25 cellular contexts compared by ENCODE assay signal in genomic region chr11:79274636-79275315, GRCh38.
DNase-seq lines count a peak whose midpoint lies in the region; ATAC-seq, FAIRE-seq and TF ChIP-seq lines count a peak whose summit lies in the region.
"Had no signal": no experiment of that assay in that cellular context is flagged by ENCODE, and none has a peak within 500 bp of the region (broad histone marks: within the 10 kb centered on the region; RNA-seq: fewer than 3 reads in every experiment).

No MANE protein-coding gene starts in this region.

- H3K9me2 ChIP-seq in hepatocyte (replicated peaks; ENCODE audit: insufficient read depth) = no peaks in the 10 kb centered on the region

- CTCF ChIA-PET in MCF 10A (lab: Yijun Ruan, JAX) = no interaction called here
- CTCF ChIA-PET in activated CD8-positive, alpha-beta memory T cell treated with anti-CD3 and anti-CD28 coated beads, Interleukin-2, amount 10 ng/mL, durations not matched to agents 7 days and 5 days (lab: Charles Lee) = no interaction called here

- H3K27me3 ChIP-seq in hepatocyte = no peaks in the 10 kb centered on the region
- H3K27me3 ChIP-seq: suprapubic skin, uterus had no signal

- H3K27ac Mint-ChIP-seq in MCF 10A (ENCODE audit: low read depth, unreplicated experiment) (no peak overlapping the region), nephron progenitor cell (no peak overlapping the region)
- no peak overlapping the region for H3K27ac Mint-ChIP-seq in activated CD8-positive, alpha-beta memory T cell treated with anti-CD3 and anti-CD28 coated beads, Interleukin-2, amount 10 ng/mL, durations not matched to agents 7 days and 5 days
- H3K27ac Mint-ChIP-seq: activated CD4-positive, alpha-beta memory T cell treated with anti-CD3 and anti-CD28 coated beads, Interleukin-2, amount 10 ng/mL, durations not matched to agents 7 days and 5 days; endodermal cell had no signal

- no peak for TF ChIP-seq CTCF in hepatocyte (IDR thresholded peaks at IDR 0.05; ENCODE audit: poor library complexity)
- no peak for TF ChIP-seq CTCF in MCF 10A (IDR thresholded peaks at IDR 0.05; ENCODE audit: unreplicated experiment)
- TF ChIP-seq CTCF in nephron progenitor cell (IDR thresholded peaks at IDR 0.05) = no peak

- H2AFZ ChIP-seq in hepatocyte = no peak overlapping the region

- intact Hi-C loops in Right ventricle myocardium inferior (cut with DNase I) = no loop called here
- intact Hi-C loops in left cardiac atrium (cut with DNase I) = no loop called here
- intact Hi-C loops in MCF 10A (cut with micrococcal nuclease) = no loop called here

- no TSS peak for BruUV-seq in MCF 10A (replicated peaks; lab: Mats Ljungman, UMichigan)

- POLR2A ChIA-PET in MCF 10A (lab: Yijun Ruan, JAX) = no interaction called here

- FAIRE-seq in urothelium cell line (lab: Jason Lieb, UNC) = peak; percentile 93
- FAIRE-seq: colon, GM12878 had no signal

- peaks cover 9% of the 10 kb centered on the region for H3K4me1 ChIP-seq in hepatocyte (ENCODE audit: insufficient read depth)
- H3K4me1 ChIP-seq: uterus had no signal

- H3K27me3 Mint-ChIP-seq in MCF 10A (ENCODE audit: insufficient read depth, unreplicated experiment) (no peaks in the 10 kb centered on the region), nephron progenitor cell (ENCODE audit: low read depth, poor library complexity) (peaks cover 3% of the 10 kb centered on the region)
- H3K27me3 Mint-ChIP-seq in activated CD8-positive, alpha-beta memory T cell treated with anti-CD3 and anti-CD28 coated beads, Interleukin-2, amount 10 ng/mL, durations not matched to agents 7 days and 5 days = no peaks in the 10 kb centered on the region
- H3K27me3 Mint-ChIP-seq: activated CD4-positive, alpha-beta memory T cell treated with anti-CD3 and anti-CD28 coated beads, Interleukin-2, amount 10 ng/mL, durations not matched to agents 7 days and 5 days had no signal

- H3K36me3 ChIP-seq in hepatocyte (replicated peaks; ENCODE audit: insufficient read depth, low read depth) = no peaks in the 10 kb centered on the region
- H3K36me3 ChIP-seq: suprapubic skin, uterus had no signal

- ATAC-seq in Right ventricle myocardium inferior (peak; percentile 37), left cardiac atrium (no peak)
- ATAC-seq in activated CD8-positive, alpha-beta memory T cell treated with anti-CD3 and anti-CD28 coated beads, Interleukin-2, amount 10 ng/mL, durations not matched to agents 7 days and 5 days = no peak
- ATAC-seq: GM12878 had no signal

- no peak overlapping the region for H3K4me3 ChIP-seq in hepatocyte
- H3K4me3 ChIP-seq: GM12878, suprapubic skin, uterus had no signal

- H3K79me2 ChIP-seq in hepatocyte = no peaks in the 10 kb centered on the region

- no peaks in the 10 kb centered on the region for H4K20me1 ChIP-seq in hepatocyte (ENCODE audit: insufficient read depth, poor library complexity, severe bottlenecking)

- H3K4me3 Mint-ChIP-seq in MCF 10A (ENCODE audit: unreplicated experiment) (no peak overlapping the region), nephron progenitor cell (no peak overlapping the region)
- H3K4me3 Mint-ChIP-seq in activated CD8-positive, alpha-beta memory T cell treated with anti-CD3 and anti-CD28 coated beads, Interleukin-2, amount 10 ng/mL, durations not matched to agents 7 days and 5 days = no peak overlapping the region
- H3K4me3 Mint-ChIP-seq: activated CD4-positive, alpha-beta memory T cell treated with anti-CD3 and anti-CD28 coated beads, Interleukin-2, amount 10 ng/mL, durations not matched to agents 7 days and 5 days; endodermal cell had no signal

- 43% methylated on average over 8 of the region's 8 CpGs for WGBS in hepatocyte (ENCODE audit: low lambda C conversion rate, missing lambda C conversion rate)

- H3K36me3 Mint-ChIP-seq in MCF 10A (ENCODE audit: insufficient read depth, unreplicated experiment) = no peaks in the 10 kb centered on the region
- H3K36me3 Mint-ChIP-seq in activated CD8-positive, alpha-beta memory T cell treated with anti-CD3 and anti-CD28 coated beads, Interleukin-2, amount 10 ng/mL, durations not matched to agents 7 days and 5 days = no peaks in the 10 kb centered on the region
- peaks cover 5% of the 10 kb centered on the region for H3K36me3 Mint-ChIP-seq in nephron progenitor cell (ENCODE audit: low read depth)

- no peaks in the 10 kb centered on the region for H3K9me3 ChIP-seq in hepatocyte (ENCODE audit: low read depth)
- H3K9me3 ChIP-seq: suprapubic skin, uterus had no signal

- no peak overlapping the region for H3K4me2 ChIP-seq in hepatocyte
- H3K4me2 ChIP-seq: KMS-11 had no signal

- H3K27ac ChIP-seq in hepatocyte = peak overlapping the region; percentile 27
- H3K27ac ChIP-seq: 22Rv1, C4-2B, KMS-11, suprapubic skin, uterus had no signal

- DNase-seq in Right ventricle myocardium inferior (ENCODE audit: missing footprints) (no peak), left cardiac atrium (no peak), astrocyte of the hippocampus (ENCODE audit: low read depth, low spot score) (peak; percentile 81), hepatocyte (ENCODE audit: low spot score) (no peak), urothelium cell line (ENCODE audit: low spot score) (no peak), MCF 10A (ENCODE audit: unreplicated experiment) (no peak), nephron progenitor cell (no peak)
- no peak for DNase-seq in activated CD8-positive, alpha-beta memory T cell treated with anti-CD3 and anti-CD28 coated beads, Interleukin-2, amount 10 ng/mL, durations not matched to agents 7 days and 5 days
- DNase-seq: activated CD4-positive, alpha-beta memory T cell treated with anti-CD3 and anti-CD28 coated beads, Interleukin-2, amount 10 ng/mL, durations not matched to agents 7 days and 5 days; activated T-cell treated with anti-CD3 and anti-CD28 coated beads, Interleukin-2, amount 50 U/mL, for 1 hour; anterior cingulate cortex; endodermal cell; H7; NCI-H1048; NCI-H2081; NCI-H510A treated with DMSO at 0.1 percent for 48 hours; RPMI8226; stimulated activated CD4-positive, alpha-beta T cell treated with anti-CD3 and anti-CD28 coated beads, Interleukin-15, amount 100 ng/mL, for 24 hours; uterus had no signal

- no peaks in the 10 kb centered on the region for H3K9me3 Mint-ChIP-seq in MCF 10A (ENCODE audit: unreplicated experiment)
- no peaks in the 10 kb centered on the region for H3K9me3 Mint-ChIP-seq in activated CD8-positive, alpha-beta memory T cell treated with anti-CD3 and anti-CD28 coated beads, Interleukin-2, amount 10 ng/mL, durations not matched to agents 7 days and 5 days (ENCODE audit: low read depth)
- H3K9me3 Mint-ChIP-seq in nephron progenitor cell = no peaks in the 10 kb centered on the region
- H3K9me3 Mint-ChIP-seq: activated CD4-positive, alpha-beta memory T cell treated with anti-CD3 and anti-CD28 coated beads, Interleukin-2, amount 10 ng/mL, durations not matched to agents 7 days and 5 days; endodermal cell had no signal

- H3K4me1 Mint-ChIP-seq in MCF 10A (ENCODE audit: insufficient read depth, unreplicated experiment) = peaks cover 6% of the 10 kb centered on the region
- no peaks in the 10 kb centered on the region for H3K4me1 Mint-ChIP-seq in activated CD8-positive, alpha-beta memory T cell treated with anti-CD3 and anti-CD28 coated beads, Interleukin-2, amount 10 ng/mL, durations not matched to agents 7 days and 5 days
- H3K4me1 Mint-ChIP-seq in nephron progenitor cell = peaks cover 68% of the 10 kb centered on the region
- H3K4me1 Mint-ChIP-seq: activated CD4-positive, alpha-beta memory T cell treated with anti-CD3 and anti-CD28 coated beads, Interleukin-2, amount 10 ng/mL, durations not matched to agents 7 days and 5 days had no signal
